ENCODE assay signal across 12 cellular contexts in the genomic region with DNA sequence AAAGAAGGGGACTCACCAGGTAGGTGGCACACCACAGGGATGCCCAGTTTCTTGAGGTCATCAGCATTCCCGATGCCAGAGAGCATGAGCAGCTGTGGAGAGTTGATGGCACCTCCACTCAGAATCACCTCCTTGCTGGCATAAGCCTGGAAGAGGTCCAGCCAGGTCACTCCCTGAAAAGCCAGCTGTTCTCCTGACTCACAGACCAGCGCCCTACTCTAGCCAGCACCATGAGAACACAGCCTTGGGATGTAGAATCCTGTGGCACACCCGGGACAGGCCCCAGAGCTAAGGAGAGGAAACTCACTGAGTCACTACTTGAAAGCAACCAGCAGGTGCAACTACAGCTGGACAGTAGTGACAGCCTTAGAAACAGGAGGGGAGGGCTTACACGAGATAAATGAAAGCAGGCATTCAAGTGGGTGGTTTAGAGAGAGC. TPM values are rescaled to one million over a fixed set of nuclear protein-coding genes. Genes with fewer than 3 reads are reported as not detected.
DNase-seq lines count a peak whose midpoint lies in the region; TF ChIP-seq lines count a peak whose summit lies in the region.
"Had no signal": no experiment of that assay in that cellular context is flagged by ENCODE, and none has a peak within 500 bp of the region (broad histone marks: within the 10 kb centered on the region; RNA-seq: fewer than 3 reads in every experiment).

No MANE protein-coding gene starts in this region.

- no peak for TF ChIP-seq POLR2A in breast epithelium (IDR thresholded peaks at IDR 0.05)

- H3K27ac ChIP-seq in breast epithelium: no peak overlapping the region
- no peak overlapping the region for H3K27ac ChIP-seq in CD8-positive, alpha-beta memory T cell (ENCODE audit: low read depth, low read length)
- H3K27ac ChIP-seq: KMS-11 had no signal

- TF ChIP-seq CTCF in MCF 10A (IDR thresholded peaks at IDR 0.05; ENCODE audit: unreplicated experiment): no peak
- no peak for TF ChIP-seq CTCF in breast epithelium (IDR thresholded peaks at IDR 0.05)

- no peaks in the 10 kb centered on the region for H3K4me1 ChIP-seq in breast epithelium
- no peaks in the 10 kb centered on the region for H3K4me1 ChIP-seq in CD8-positive, alpha-beta memory T cell (ENCODE audit: insufficient read depth, low read length)

- intact Hi-C loops in MCF 10A (cut with micrococcal nuclease): no loop called here
- intact Hi-C loops in breast epithelium (cut with DNase I; ENCODE audit: low total_unique reads): no loop called here
- intact Hi-C loops in cardiac septum (cut with DNase I): no loop called here

- peaks cover 6% of the 10 kb centered on the region for H3K4me1 Mint-ChIP-seq in MCF 10A (ENCODE audit: insufficient read depth, unreplicated experiment)
- H3K4me1 Mint-ChIP-seq in CD8-positive, alpha-beta memory T cell: peaks cover 0 to 2% (median 0%) of the 10 kb centered on the region in 3 donors
- H3K4me1 Mint-ChIP-seq: activated B cell treated with CpG ODN at 0.5 μM for 24 hours had no signal

- BruUV-seq in MCF 10A (replicated peaks; lab: Mats Ljungman, UMichigan): no TSS peak

- no peak overlapping the region for H3K4me3 Mint-ChIP-seq in MCF 10A (ENCODE audit: unreplicated experiment)
- no peak overlapping the region for H3K4me3 Mint-ChIP-seq in CD8-positive, alpha-beta memory T cell
- H3K4me3 Mint-ChIP-seq: activated B cell treated with CpG ODN at 0.5 μM for 24 hours had no signal

- H3K27ac Mint-ChIP-seq in MCF 10A (ENCODE audit: low read depth, unreplicated experiment): peak overlapping the region; percentile 80
- no peak overlapping the region for H3K27ac Mint-ChIP-seq in CD8-positive, alpha-beta memory T cell
- H3K27ac Mint-ChIP-seq: activated B cell treated with CpG ODN at 0.5 μM for 24 hours; activated naive CD4-positive, alpha-beta T cell treated with anti-CD3 and anti-CD28 coated beads, Interleukin-2, amount 50 U/mL, for 72 hours had no signal

- DNase-seq in MCF 10A (ENCODE audit: unreplicated experiment) (peak; percentile 67), breast epithelium (ENCODE audit: low spot score in 2 of 2) (no peak), M059J (ENCODE audit: low read depth) (peak; percentile 24), cardiac septum (ENCODE audit: low spot score) (peak; percentile 59), ureter (ENCODE audit: low spot score) (peak; percentile 38), iPS-NIHi11 (ENCODE audit: low spot score) (no peak), MV-4-11 (lab: John Stamatoyannopoulos, UW) (no peak)
- no peak for DNase-seq in CD8-positive, alpha-beta memory T cell
- DNase-seq: activated B cell treated with CpG ODN at 0.5 μM for 24 hours, AML-193 had no signal

- H3K36me3 ChIP-seq in breast epithelium: peaks cover 5% of the 10 kb centered on the region
- H3K36me3 ChIP-seq in CD8-positive, alpha-beta memory T cell (ENCODE audit: insufficient read depth, low read length): no peaks in the 10 kb centered on the region

- no peaks in the 10 kb centered on the region for H3K9me3 ChIP-seq in breast epithelium
- no peaks in the 10 kb centered on the region for H3K9me3 ChIP-seq in CD8-positive, alpha-beta memory T cell (ENCODE audit: low read length)

- CTCF ChIA-PET in MCF 10A (lab: Yijun Ruan, JAX): interaction anchor here (0.6 kb wide), 2 partner anchors 69 to 1544 kb away, joined by 3 to 4 read pairs; no protein-coding TSS in a partner anchor
- CTCF ChIA-PET in CD8-positive, alpha-beta memory T cell (lab: Charles Lee): no interaction called here

- no peaks in the 10 kb centered on the region for H3K27me3 ChIP-seq in breast epithelium
- no peaks in the 10 kb centered on the region for H3K27me3 ChIP-seq in CD8-positive, alpha-beta memory T cell (ENCODE audit: insufficient read depth, low read length, poor library complexity, severe bottlenecking)

- peaks cover 6% of the 10 kb centered on the region for H3K36me3 Mint-ChIP-seq in MCF 10A (ENCODE audit: insufficient read depth, unreplicated experiment)
- H3K36me3 Mint-ChIP-seq in CD8-positive, alpha-beta memory T cell: no peaks in the 10 kb centered on the region
- H3K36me3 Mint-ChIP-seq: activated naive CD4-positive, alpha-beta T cell treated with anti-CD3 and anti-CD28 coated beads, Interleukin-2, amount 50 U/mL, for 72 hours had no signal

- no peaks in the 10 kb centered on the region for H3K27me3 Mint-ChIP-seq in MCF 10A (ENCODE audit: insufficient read depth, unreplicated experiment)
- H3K27me3 Mint-ChIP-seq in CD8-positive, alpha-beta memory T cell: peaks cover 3 to 11% of the 10 kb centered on the region in 2 donors
- H3K27me3 Mint-ChIP-seq: activated B cell treated with CpG ODN at 0.5 μM for 24 hours had no signal

- H3K9me3 Mint-ChIP-seq in MCF 10A (ENCODE audit: unreplicated experiment): no peaks in the 10 kb centered on the region
- H3K9me3 Mint-ChIP-seq in CD8-positive, alpha-beta memory T cell: no peaks in the 10 kb centered on the region
- H3K9me3 Mint-ChIP-seq: activated B cell treated with CpG ODN at 0.5 μM for 24 hours; activated naive CD4-positive, alpha-beta T cell treated with anti-CD3 and anti-CD28 coated beads, Interleukin-2, amount 50 U/mL, for 72 hours had no signal

- POLR2A ChIA-PET in MCF 10A (lab: Yijun Ruan, JAX): interaction anchor here (0.6 to 1.2 kb wide), 3 partner anchors 49 to 770 kb away, joined by 3 to 4 read pairs (median 4); partner anchors contain the start of gene SELENOK
- POLR2A ChIA-PET in CD8-positive, alpha-beta memory T cell (lab: Charles Lee): no interaction called here

- no peak overlapping the region for H3K4me3 ChIP-seq in breast epithelium
- H3K4me3 ChIP-seq in CD8-positive, alpha-beta memory T cell (ENCODE audit: low read length): no peak overlapping the region

RNA-seq across cellular contexts. Expression of gene CHDH, which starts 24.6 kb away (rescaled TPM):
- total RNA-seq in MCF 10A (2022): 0.49 and 0.56 TPM in 2 replicates
- 10 to 100 TPM in 2 of 3 donors, 1 to 10 TPM in 1; 2.9 to 67.0 (median 27.9) TPM for total RNA-seq in breast epithelium
- total RNA-seq in M059J (2014; rRNA removed; shearing (Covaris generic)): 0.07 and 0.17 TPM in 2 replicates
- 0.92 TPM for total RNA-seq in cardiac septum
- total RNA-seq in ureter: 0.60 TPM
- total RNA-seq in CD8-positive, alpha-beta memory T cell: under 1 TPM; 0.42 to 0.71 TPM
- not detected for polyA plus RNA-seq in CD8-positive, alpha-beta memory T cell

RNA-seq across cellular contexts. Expression of gene IL17RB, which starts 24.7 kb away (rescaled TPM):
- 0.19 and 0.42 TPM in 2 replicates for total RNA-seq in MCF 10A (2022)
- total RNA-seq in breast epithelium: 10 to 100 TPM in 2 of 3 donors, under 1 TPM in 1; 0.64 to 61.6 (median 46.5) TPM
- 0.25 TPM in 1 of 2 replicates, not detected in the other for total RNA-seq in M059J (2014; rRNA removed; shearing (Covaris generic))
- total RNA-seq in cardiac septum: 0.08 TPM
- total RNA-seq in ureter: 0.65 TPM
- 1 to 10 TPM; 1.2 to 2.1 TPM for total RNA-seq in CD8-positive, alpha-beta memory T cell
- polyA plus RNA-seq in CD8-positive, alpha-beta memory T cell: 0.98 TPM

Comparison
In these comparisons a context has a peak if more than half of its experiments do, and no peak if none do; other contexts are left out.
1. DNase-seq: peak in MCF 10A (single experiment), M059J (single experiment), cardiac septum (single experiment) and ureter (single experiment); none in breast epithelium (0 of 2), iPS-NIHi11 (single experiment), MV-4-11 (single experiment) and CD8-positive, alpha-beta memory T cell (0 of 5).